Comparison of ENCODE assay signal across 8 cellular contexts in the genomic region with DNA sequence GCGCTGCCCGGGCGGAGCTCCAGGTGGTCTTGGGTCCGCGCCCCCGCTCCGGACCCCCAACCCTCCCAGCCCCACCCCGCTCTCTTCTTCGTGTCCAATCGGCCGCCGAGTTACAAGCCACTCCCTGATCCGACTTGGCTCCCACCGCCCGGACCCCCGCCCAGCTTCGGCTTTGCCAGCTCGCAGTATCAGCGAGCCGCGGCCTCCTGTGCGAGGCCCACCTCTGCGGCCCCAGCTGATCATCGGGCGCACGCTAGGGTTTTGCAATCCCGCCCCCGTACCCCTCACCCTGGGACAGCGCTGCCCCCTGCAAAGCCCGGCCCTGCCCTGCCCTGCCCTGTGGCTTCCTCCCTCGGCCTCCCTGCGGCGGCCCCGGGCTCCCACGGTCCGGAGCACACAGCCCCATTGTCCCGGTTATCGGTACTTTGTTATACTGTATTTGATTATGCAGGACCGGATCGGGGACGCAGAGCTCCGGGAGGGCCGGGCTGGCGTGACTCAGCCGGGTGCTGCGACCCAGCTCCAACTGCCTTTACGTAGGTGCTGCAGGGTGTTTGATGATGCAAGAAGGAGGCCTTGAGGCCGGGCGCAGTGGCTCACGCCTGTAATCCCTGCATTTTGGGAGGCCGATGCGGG. TPM values are rescaled to one million over a fixed set of nuclear protein-coding genes. Genes with fewer than 3 reads are reported as not detected.
DNase-seq lines count a peak whose midpoint lies in the region; ATAC-seq, FAIRE-seq and TF ChIP-seq lines count a peak whose summit lies in the region.

No MANE protein-coding gene starts in this region.

- no peaks in the 10 kb centered on the region for H3K79me2 ChIP-seq in mammary epithelial cell (ENCODE audit: insufficient read depth, low read length)

- dilution Hi-C loops in mammary epithelial cell (cut with HindIII; ENCODE audit: low sequenced_read_pairs), result no loop called here

- in situ Hi-C loops in GM13976 (cut with MboI; ENCODE audit: low sequenced_read_pairs, unreplicated experiment), result loop anchor here (25.0 kb wide), 1 partner anchor 266 kb away; no protein-coding TSS in a partner anchor
- in situ Hi-C loops in mammary epithelial cell (cut with MboI; ENCODE audit: low sequenced_read_pairs in 2 of 2), result no loop called here

- peak; percentile 48 for ATAC-seq in stimulated activated naive CD8-positive, alpha-beta T cell treated with anti-CD3 and anti-CD28 coated beads, Interleukin-15, Interleukin-2, amounts not matched to agents 100 U/mL and 50 U/mL, for 24 hours
- ATAC-seq in GM21360 (IDR thresholded peaks at IDR 0.05; ENCODE audit: unreplicated experiment), result no peak

- TF ChIP-seq CTCF in GM13976 (IDR thresholded peaks at IDR 0.05; ENCODE audit: borderline replicate concordance, control extremely low read depth, extremely low read depth, insufficient read depth, missing control alignments) (no peak), mammary epithelial cell (conservative IDR thresholded peaks at IDR 0.05 in 1 of 2, IDR thresholded peaks at IDR 0.05 in 1 of 2; ENCODE audit: extremely low read depth in 1 of 2, insufficient read depth in 1 of 2, low read depth in 1 of 2, low read length in 2 of 2) (no peak)

- FAIRE-seq in urothelium cell line (lab: Jason Lieb, UNC), result no peak

- 6% methylated on average over 52 of the region's 52 CpGs for WGBS in HUES64
- WGBS in mammary epithelial cell (ENCODE audit: low coverage, missing lambda C conversion rate), result 5% methylated on average over 7 of the region's 52 CpGs

- peak overlapping the region; percentile 96 for H3K4me2 ChIP-seq in mammary epithelial cell (ENCODE audit: insufficient read depth, low read depth, low read length)

- intact Hi-C loops in mammary epithelial cell (cut with micrococcal nuclease), result loop anchor here (1.0 to 5.0 kb wide), 2 partner anchors 15 to 36 kb away; a partner anchor contains a TSS

- H3K4me3 Mint-ChIP-seq in T-helper 2 cell treated with Interferon-gamma antibody and Interleukin-4, amounts not matched to agents 5 μg/mL and 100 μg/mL, for 36 hours, result peak overlapping the region; percentile 66

- peaks cover 35% of the 10 kb centered on the region for H3K36me3 ChIP-seq in HUES64 (ENCODE audit: insufficient read depth, low read length)
- peaks cover 2% of the 10 kb centered on the region for H3K36me3 ChIP-seq in mammary epithelial cell (ENCODE audit: insufficient read depth, low read length)

- no TSS peak for BruUV-seq in mammary epithelial cell (replicated peaks; lab: Mats Ljungman, UMichigan)

- CTCF ChIA-PET in mammary epithelial cell (lab: Charles Lee; ENCODE audit: low non-redundant PET), result no interaction called here

- H3K4me1 Mint-ChIP-seq in T-helper 2 cell treated with Interferon-gamma antibody and Interleukin-4, amounts not matched to agents 5 μg/mL and 100 μg/mL, for 36 hours (ENCODE audit: low read depth), result peaks cover 17% of the 10 kb centered on the region

- H4K20me1 ChIP-seq in mammary epithelial cell (ENCODE audit: insufficient read depth, low read length), result no peaks in the 10 kb centered on the region

- no peaks in the 10 kb centered on the region for H3K9me3 ChIP-seq in HUES64 (ENCODE audit: insufficient read depth, low read depth, low read length)
- no peaks in the 10 kb centered on the region for H3K9me3 ChIP-seq in mammary epithelial cell (replicated peaks; ENCODE audit: insufficient read depth, low read length)

- H2AFZ ChIP-seq in mammary epithelial cell (ENCODE audit: low read depth, low read length), result peak overlapping the region; percentile 69

- peak; percentile 68 for DNase-seq in GM13976 (ENCODE audit: low spot score)
- DNase-seq in T-helper 2 cell treated with Interferon-gamma antibody and Interleukin-4, amounts not matched to agents 5 μg/mL and 100 μg/mL, for 36 hours (ENCODE audit: low spot score), result peak; percentile 11
- DNase-seq in mammary epithelial cell, result peak; percentile 90
- DNase-seq in left kidney (ENCODE audit: low read depth, low spot score), result peak; percentile 95
- peak; percentile 55 for DNase-seq in stimulated activated naive CD8-positive, alpha-beta T cell treated with anti-CD3 and anti-CD28 coated beads, Interleukin-15, Interleukin-2, amounts not matched to agents 100 U/mL and 50 U/mL, for 24 hours
- DNase-seq in urothelium cell line (ENCODE audit: low spot score), result no peak

- H3K9ac ChIP-seq in HUES64 (ENCODE audit: low read depth, low read length), result peak overlapping the region; percentile 81
- H3K9ac ChIP-seq in mammary epithelial cell (ENCODE audit: insufficient read depth, low read length), result peak overlapping the region; percentile 39

- no peaks in the 10 kb centered on the region for H3K9me3 Mint-ChIP-seq in T-helper 2 cell treated with Interferon-gamma antibody and Interleukin-4, amounts not matched to agents 5 μg/mL and 100 μg/mL, for 36 hours

- no peaks in the 10 kb centered on the region for H3K27me3 Mint-ChIP-seq in T-helper 2 cell treated with Interferon-gamma antibody and Interleukin-4, amounts not matched to agents 5 μg/mL and 100 μg/mL, for 36 hours (ENCODE audit: low read depth)

- H3K27ac Mint-ChIP-seq in T-helper 2 cell treated with Interferon-gamma antibody and Interleukin-4, amounts not matched to agents 5 μg/mL and 100 μg/mL, for 36 hours, result peak overlapping the region; percentile 31

- H3K4me3 ChIP-seq in HUES64 (ENCODE audit: low read length), result peak overlapping the region; percentile 68
- H3K4me3 ChIP-seq in mammary epithelial cell (replicated peaks in 1 of 3; ENCODE audit: insufficient read depth in 1 of 3, low read depth in 2 of 3, low read length in 3 of 3), result peak overlapping the region; percentile 49 to 79 (median 68)

- H3K27ac ChIP-seq in HUES64 (ENCODE audit: low read depth, low read length) (peak overlapping the region; percentile 89), mammary epithelial cell (ENCODE audit: insufficient read depth, low read depth, low read length) (peak overlapping the region; percentile 15)

- H3K27me3 ChIP-seq in HUES64 (ENCODE audit: insufficient read depth, low read length) (no peaks in the 10 kb centered on the region), mammary epithelial cell (ENCODE audit: insufficient read depth, low read length) (no peaks in the 10 kb centered on the region)

- H3K4me1 ChIP-seq in HUES64 (ENCODE audit: insufficient read depth, low read length) (peaks cover 3% of the 10 kb centered on the region; the same call in 1 of the 2 replicates), mammary epithelial cell (ENCODE audit: insufficient read depth, low read length) (peaks cover 14% of the 10 kb centered on the region)

- peaks cover 47% of the 10 kb centered on the region for H3K36me3 Mint-ChIP-seq in T-helper 2 cell treated with Interferon-gamma antibody and Interleukin-4, amounts not matched to agents 5 μg/mL and 100 μg/mL, for 36 hours (ENCODE audit: low read depth)

RNA-seq across cellular contexts. Expression of a gene that starts 0.6 kb away (rescaled TPM):
- polyA plus RNA-seq in HUES64 (2013, experiment 1 of 2), result 44.0 TPM
- polyA plus RNA-seq in HUES64 (2013, experiment 2 of 2), result 40.5 TPM
- 10 to 100 TPM; 20.2 to 27.9 TPM for total RNA-seq in mammary epithelial cell
- 18.6 TPM for polyA plus RNA-seq in mammary epithelial cell
- 9.4 TPM for polyA minus RNA-seq in mammary epithelial cell

RNA-seq across cellular contexts. Expression of a gene that starts 10.1 kb away (rescaled TPM):
- polyA plus RNA-seq in HUES64 (2013, experiment 1 of 2), result 2.3 TPM
- 2.0 TPM for polyA plus RNA-seq in HUES64 (2013, experiment 2 of 2)
- total RNA-seq in mammary epithelial cell, result 1 to 10 TPM; 1.2 to 5.2 TPM
- polyA plus RNA-seq in mammary epithelial cell, result 2.2 TPM
- 2.3 TPM for polyA minus RNA-seq in mammary epithelial cell

RNA-seq across cellular contexts. Expression of a gene that starts 14.8 kb away (rescaled TPM):
- 8.1 TPM for polyA plus RNA-seq in HUES64 (2013, experiment 1 of 2)
- polyA plus RNA-seq in HUES64 (2013, experiment 2 of 2), result 10.3 TPM
- total RNA-seq in mammary epithelial cell, result 10 to 100 TPM in 1 of 2 donors, 1 to 10 TPM in 1; 6.5 to 18.3 TPM
- 3.3 TPM for polyA plus RNA-seq in mammary epithelial cell
- 4.4 TPM for polyA minus RNA-seq in mammary epithelial cell

RNA-seq across cellular contexts. Expression of a gene that starts 34.9 kb away (rescaled TPM):
- polyA plus RNA-seq in HUES64 (2013, experiment 1 of 2), result 33.5 TPM
- 27.5 TPM for polyA plus RNA-seq in HUES64 (2013, experiment 2 of 2)
- total RNA-seq in mammary epithelial cell, result 10 to 100 TPM; 53.0 to 56.0 TPM
- polyA plus RNA-seq in mammary epithelial cell, result 23.2 TPM
- polyA minus RNA-seq in mammary epithelial cell, result 74.4 TPM

RNA-seq across cellular contexts. Expression of a gene that starts 40.0 kb away (rescaled TPM):
- 24.6 TPM for polyA plus RNA-seq in HUES64 (2013, experiment 1 of 2)
- polyA plus RNA-seq in HUES64 (2013, experiment 2 of 2), result 20.5 TPM
- total RNA-seq in mammary epithelial cell, result 10 to 100 TPM in 1 of 2 donors, 1 to 10 TPM in 1; 7.3 to 10.3 TPM
- polyA plus RNA-seq in mammary epithelial cell, result 4.9 TPM
- polyA minus RNA-seq in mammary epithelial cell, result 9.1 TPM
